ENCODE assay signal across 19 cellular contexts in genomic region chr13:97329331-97329730, GRCh38.
DNase-seq lines count a peak whose midpoint lies in the region; ATAC-seq and TF ChIP-seq lines count a peak whose summit lies in the region.
"Had no signal": no experiment of that assay in that cellular context is flagged by ENCODE, and none has a peak within 500 bp of the region (broad histone marks: within the 10 kb centered on the region; RNA-seq: fewer than 3 reads in every experiment).

No MANE protein-coding gene starts in this region.

- H3K27ac Mint-ChIP-seq in chondrocyte (ENCODE audit: unreplicated experiment): peak overlapping the region; percentile 92
- no peak overlapping the region for H3K27ac Mint-ChIP-seq in activated T-helper 2 cell treated with anti-CD3 and anti-CD28 coated beads, Interferon-gamma antibody, Interleukin-2, Interleukin-4, amounts not matched to agents 10 μg/mL and 5 μg/mL and 100 μg/mL, durations not matched to agents 14 hours and 24 hours and 36 hours

- H3K4me3 Mint-ChIP-seq in chondrocyte (ENCODE audit: unreplicated experiment): no peak overlapping the region
- H3K4me3 Mint-ChIP-seq in activated T-helper 2 cell treated with anti-CD3 and anti-CD28 coated beads, Interferon-gamma antibody, Interleukin-2, Interleukin-4, amounts not matched to agents 10 μg/mL and 5 μg/mL and 100 μg/mL, durations not matched to agents 14 hours and 24 hours and 36 hours (ENCODE audit: low read depth): no peak overlapping the region
- H3K4me3 Mint-ChIP-seq: CD4-positive, CD25-positive, alpha-beta regulatory T cell; naive thymus-derived CD8-positive, alpha-beta T cell had no signal

- DNase-seq in Right ventricle myocardium superior (no peak), cardiac septum (ENCODE audit: low spot score) (no peak), chondrocyte (ENCODE audit: low spot score) (no peak), left lobe of liver (ENCODE audit: low spot score) (no peak), GM03348 (ENCODE audit: low spot score) (no peak), nucleus accumbens (lab: John Stamatoyannopoulos, UW) (no peak), NCI-H1092 treated with DMSO at 0.1 percent for 48 hours (lab: John Stamatoyannopoulos, UW) (no peak)
- DNase-seq in activated T-helper 2 cell treated with anti-CD3 and anti-CD28 coated beads, Interferon-gamma antibody, Interleukin-2, Interleukin-4, amounts not matched to agents 10 μg/mL and 5 μg/mL and 100 μg/mL, durations not matched to agents 14 hours and 24 hours and 36 hours (ENCODE audit: low spot score): no peak
- DNase-seq: activated CD4-positive, CD25-positive, alpha-beta regulatory T cell; activated gamma-delta T cell treated with Interleukin-2 at 50 U/mL for 16 hours; CD4-positive, CD25-positive, alpha-beta regulatory T cell; DMS79; dorsolateral prefrontal cortex; naive thymus-derived CD8-positive, alpha-beta T cell; NCI-H1105; stimulated activated CD4-positive, alpha-beta T cell treated with anti-CD3 and anti-CD28 coated beads, Interleukin-4, amount 100 ng/mL, for 4 hours; T-helper 1 cell; tibial artery had no signal

- peaks cover 43% of the 10 kb centered on the region for H3K4me1 Mint-ChIP-seq in chondrocyte (ENCODE audit: low read depth)
- H3K4me1 Mint-ChIP-seq in activated T-helper 2 cell treated with anti-CD3 and anti-CD28 coated beads, Interferon-gamma antibody, Interleukin-2, Interleukin-4, amounts not matched to agents 10 μg/mL and 5 μg/mL and 100 μg/mL, durations not matched to agents 14 hours and 24 hours and 36 hours (ENCODE audit: low read depth): peaks cover 3% of the 10 kb centered on the region

- intact Hi-C loops in Right ventricle myocardium superior (cut with DNase I) (no loop called here), cardiac septum (cut with DNase I) (no loop called here)
- intact Hi-C loops in activated T-helper 2 cell treated with anti-CD3 and anti-CD28 coated beads, Interferon-gamma antibody, Interleukin-2, Interleukin-4, amounts not matched to agents 10 μg/mL and 5 μg/mL and 100 μg/mL, durations not matched to agents 14 hours and 24 hours and 36 hours (cut with micrococcal nuclease): no loop called here

- ATAC-seq in Right ventricle myocardium superior (ENCODE audit: poor library complexity): peak; percentile 53
- peak; percentile 15 for ATAC-seq in left lobe of liver
- ATAC-seq: A549; naive thymus-derived CD8-positive, alpha-beta T cell had no signal

- no peaks in the 10 kb centered on the region for H3K9me3 Mint-ChIP-seq in chondrocyte (ENCODE audit: low read depth)
- H3K9me3 Mint-ChIP-seq in activated T-helper 2 cell treated with anti-CD3 and anti-CD28 coated beads, Interferon-gamma antibody, Interleukin-2, Interleukin-4, amounts not matched to agents 10 μg/mL and 5 μg/mL and 100 μg/mL, durations not matched to agents 14 hours and 24 hours and 36 hours: no peaks in the 10 kb centered on the region
- H3K9me3 Mint-ChIP-seq: CD4-positive, CD25-positive, alpha-beta regulatory T cell had no signal

- no peak for TF ChIP-seq CTCF in chondrocyte (IDR thresholded peaks at IDR 0.05)

- peaks cover 2% of the 10 kb centered on the region for H3K36me3 Mint-ChIP-seq in chondrocyte (ENCODE audit: low read depth)
- H3K36me3 Mint-ChIP-seq in activated T-helper 2 cell treated with anti-CD3 and anti-CD28 coated beads, Interferon-gamma antibody, Interleukin-2, Interleukin-4, amounts not matched to agents 10 μg/mL and 5 μg/mL and 100 μg/mL, durations not matched to agents 14 hours and 24 hours and 36 hours (ENCODE audit: low read depth): no peaks in the 10 kb centered on the region

- H3K27me3 Mint-ChIP-seq in chondrocyte (ENCODE audit: low read depth): no peaks in the 10 kb centered on the region
- no peaks in the 10 kb centered on the region for H3K27me3 Mint-ChIP-seq in activated T-helper 2 cell treated with anti-CD3 and anti-CD28 coated beads, Interferon-gamma antibody, Interleukin-2, Interleukin-4, amounts not matched to agents 10 μg/mL and 5 μg/mL and 100 μg/mL, durations not matched to agents 14 hours and 24 hours and 36 hours (ENCODE audit: low read depth)
- H3K27me3 Mint-ChIP-seq: CD4-positive, CD25-positive, alpha-beta regulatory T cell; naive thymus-derived CD8-positive, alpha-beta T cell had no signal
